ENCODE assay signal across 8 cellular contexts in genomic region chr6:106547053-106547414, GRCh38.
DNase-seq lines count a peak whose midpoint lies in the region; ATAC-seq lines count a peak whose summit lies in the region.

No MANE protein-coding gene starts in this region.

- no peak overlapping the region for H2AK5ac ChIP-seq in mesenchymal stem cell (ENCODE audit: low read length, severe bottlenecking)

- no CpG with 5 or more reads among the region's 5 CpGs for WGBS in mesenchymal stem cell

- no peak overlapping the region for H4K91ac ChIP-seq in mesenchymal stem cell (ENCODE audit: low read length)

- H3K36me3 ChIP-seq in adipocyte (ENCODE audit: control insufficient read depth, insufficient read depth, low read length, severe bottlenecking): peaks cover 32% of the 10 kb centered on the region
- H3K36me3 ChIP-seq in mesenchymal stem cell (ENCODE audit: control insufficient read depth in 1 of 2, insufficient read depth in 2 of 2, low read depth in 1 of 2, low read length in 2 of 2): peaks cover 0 to 50% of the 10 kb centered on the region in 2 experiments

- H3K9ac ChIP-seq in adipocyte (ENCODE audit: low read length) (peak overlapping the region; percentile 8), mesenchymal stem cell (ENCODE audit: low read length) (peak overlapping the region; percentile 92)

- H3K27me3 ChIP-seq in adipocyte (replicated peaks; ENCODE audit: control insufficient read depth, insufficient read depth, low read length) (no peaks in the 10 kb centered on the region), mesenchymal stem cell (ENCODE audit: control insufficient read depth in 1 of 2, insufficient read depth in 1 of 2, low read length in 2 of 2) (no peaks in the 10 kb centered on the region)

- H2BK120ac ChIP-seq in mesenchymal stem cell (ENCODE audit: low read depth, low read length): no peak overlapping the region

- H4K8ac ChIP-seq in mesenchymal stem cell (ENCODE audit: low read length): no peak overlapping the region

- H2BK15ac ChIP-seq in mesenchymal stem cell (ENCODE audit: low read depth, poor library complexity, severe bottlenecking): no peak overlapping the region

- no peak overlapping the region for H3K4ac ChIP-seq in mesenchymal stem cell (ENCODE audit: low read depth in 1 of 2, low read length in 2 of 2)

- peaks cover 1% of the 10 kb centered on the region for H3K79me1 ChIP-seq in mesenchymal stem cell (replicated peaks; ENCODE audit: low read length, poor library complexity, severe bottlenecking)

- H3K4me2 ChIP-seq in mesenchymal stem cell (ENCODE audit: low read length, poor library complexity, severe bottlenecking): no peak overlapping the region

- H3K9me3 ChIP-seq in adipocyte (ENCODE audit: control insufficient read depth, low read length) (no peaks in the 10 kb centered on the region), mesenchymal stem cell (ENCODE audit: control insufficient read depth, low read length) (no peaks in the 10 kb centered on the region)

- H3K27ac ChIP-seq in mesenchymal stem cell (ENCODE audit: low read length, poor library complexity, severe bottlenecking): peak overlapping the region; percentile 77

- H2BK5ac ChIP-seq in mesenchymal stem cell (ENCODE audit: low read depth, low read length, poor library complexity, severe bottlenecking): no peak overlapping the region

- peak; percentile 1 for DNase-seq in COLO668 (lab: John Stamatoyannopoulos, UW; ENCODE audit: unreplicated experiment)
- DNase-seq in MV-4-11 (lab: John Stamatoyannopoulos, UW): peak; percentile 94
- no peak for DNase-seq in adipocyte (ENCODE audit: low read depth)
- no peak for DNase-seq in mesenchymal stem cell
- no peak for DNase-seq in glomerular visceral epithelial cell (ENCODE audit: extremely low spot score)

- H3K18ac ChIP-seq in mesenchymal stem cell (ENCODE audit: low read depth in 1 of 2, low read length in 2 of 2): no peak overlapping the region

- H3K14ac ChIP-seq in mesenchymal stem cell (ENCODE audit: low read length in 2 of 2): no peak overlapping the region

- H2AFZ ChIP-seq in mesenchymal stem cell (ENCODE audit: low read depth, low read length): no peak overlapping the region

- H3K4me3 ChIP-seq in adipocyte (ENCODE audit: low read length) (no peak overlapping the region), mesenchymal stem cell (ENCODE audit: insufficient read depth in 1 of 2, low read depth in 1 of 2, low read length in 2 of 2) (no peak overlapping the region)

- H3K4me1 ChIP-seq in adipocyte (ENCODE audit: control insufficient read depth, insufficient read depth, low read length) (peaks cover 37% of the 10 kb centered on the region), mesenchymal stem cell (ENCODE audit: control insufficient read depth, insufficient read depth, low read depth, low read length) (peaks cover 2% of the 10 kb centered on the region)

- ATAC-seq in GM18498 (IDR thresholded peaks at IDR 0.05; ENCODE audit: unreplicated experiment) (no peak), HG03045 (IDR thresholded peaks at IDR 0.05; ENCODE audit: unreplicated experiment) (no peak), HG03342 (IDR thresholded peaks at IDR 0.05; ENCODE audit: unreplicated experiment) (no peak)

- H2BK12ac ChIP-seq in mesenchymal stem cell (ENCODE audit: low read length in 2 of 2): no peak overlapping the region

- no peak overlapping the region for H3K23ac ChIP-seq in mesenchymal stem cell (ENCODE audit: low read length in 2 of 2)

Comparison
In these comparisons a context has a peak if more than half of its experiments do, and no peak if none do; other contexts are left out.
1. DNase-seq: peak in COLO668 (single experiment) and MV-4-11 (single experiment); none in adipocyte (single experiment), mesenchymal stem cell (single experiment) and glomerular visceral epithelial cell (single experiment).